In genomic region chr3:196219194-196219969, GRCh38 we compare ENCODE assay signal across 8 cellular contexts. TPM values are rescaled to one million over a fixed set of nuclear protein-coding genes. Genes with fewer than 3 reads are reported as not detected.
DNase-seq lines count a peak whose midpoint lies in the region; ATAC-seq and TF ChIP-seq lines count a peak whose summit lies in the region.

No MANE protein-coding gene starts in this region.

- peaks cover 8% of the 10 kb centered on the region for H3K27me3 ChIP-seq in neuron (ENCODE audit: insufficient read depth, low read length)

- peak; percentile 82 for ATAC-seq in HG03159 (IDR thresholded peaks at IDR 0.05; ENCODE audit: unreplicated experiment)
- ATAC-seq in esophagus mucosa = peak; percentile 61

- peak overlapping the region; percentile 22 for H3K4me3 ChIP-seq in neuron (ENCODE audit: low read length)

- peak overlapping the region; percentile 75 for H2AFZ ChIP-seq in neuron (ENCODE audit: low read depth, low read length)

- H3K27ac ChIP-seq in substantia nigra (ENCODE audit: low read depth, low read length, poor library complexity, severe bottlenecking) = no peak overlapping the region

- peaks cover 17% of the 10 kb centered on the region for H3K4me1 ChIP-seq in neuron (ENCODE audit: insufficient read depth, low read length)

- H3K9me3 ChIP-seq in neuron (ENCODE audit: low read length) = no peaks in the 10 kb centered on the region

- no peaks in the 10 kb centered on the region for H3K36me3 ChIP-seq in neuron (ENCODE audit: insufficient read depth, low read length)

- DNase-seq in GM13976 (ENCODE audit: low spot score) (peak; percentile 77), NOMO-1 treated with DMSO at 0.1 percent for 48 hours (lab: John Stamatoyannopoulos, UW; ENCODE audit: unreplicated experiment) (peak; percentile 99), activated T-cell treated with anti-CD3 and anti-CD28 coated beads for 48 hours (ENCODE audit: low read depth) (peak; percentile 46), substantia nigra (lab: John Stamatoyannopoulos, UW) (peak in 25 of 49 donors; percentile 9 to 81 (median 29)), NCI-H128 (lab: John Stamatoyannopoulos, UW; ENCODE audit: unreplicated experiment) (no peak)

- in situ Hi-C loops in GM13976 (cut with MboI; ENCODE audit: low sequenced_read_pairs, unreplicated experiment) = no loop called here

- no peak for TF ChIP-seq CTCF in GM13976 (IDR thresholded peaks at IDR 0.05; ENCODE audit: borderline replicate concordance, control extremely low read depth, extremely low read depth, insufficient read depth, missing control alignments)

RNA-seq across cellular contexts. Expression of gene SLC51A, which starts 3.0 kb away (rescaled TPM):
- total RNA-seq in esophagus mucosa = not detected

RNA-seq across cellular contexts. Expression of gene ZDHHC19, which starts 8.2 kb away (rescaled TPM):
- total RNA-seq in esophagus mucosa = not detected
